In genomic region chr1:23594927-23595353, GRCh38 we compare ENCODE assay signal across 1 cellular context.
A peak's percentile ranks its signal among the peaks of the same experiment; 100 is the strongest.
TF ChIP-seq lines count a peak whose summit lies in the region.

No MANE protein-coding gene starts in this region.

TF ChIP-seq in GM12878, 131 proteins besides CTCF, POLR2A, EP300 and RAD21 (continued from another document):
- no peak for TF ChIP-seq E2F8 (IDR thresholded peaks at IDR 0.05; ENCODE audit: low read depth, partially characterized antibody)
- 0 out of 2 replicates have a peak, but pooled peaks have one; percentile 14 for TF ChIP-seq BCLAF1 (IDR thresholded peaks at IDR 0.05)
- TF ChIP-seq YY1 (IDR thresholded peaks at IDR 0.05; ENCODE audit: low read depth, low read length) = 0 out of 2 replicates have a peak, but pooled peaks have one; percentile 8
- TF ChIP-seq MEF2A (IDR thresholded peaks at IDR 0.05; ENCODE audit: insufficient read depth, low read depth, low read length) = 0 out of 2 replicates have a peak, but pooled peaks have one; percentile 24
- TF ChIP-seq, protein P1, sequence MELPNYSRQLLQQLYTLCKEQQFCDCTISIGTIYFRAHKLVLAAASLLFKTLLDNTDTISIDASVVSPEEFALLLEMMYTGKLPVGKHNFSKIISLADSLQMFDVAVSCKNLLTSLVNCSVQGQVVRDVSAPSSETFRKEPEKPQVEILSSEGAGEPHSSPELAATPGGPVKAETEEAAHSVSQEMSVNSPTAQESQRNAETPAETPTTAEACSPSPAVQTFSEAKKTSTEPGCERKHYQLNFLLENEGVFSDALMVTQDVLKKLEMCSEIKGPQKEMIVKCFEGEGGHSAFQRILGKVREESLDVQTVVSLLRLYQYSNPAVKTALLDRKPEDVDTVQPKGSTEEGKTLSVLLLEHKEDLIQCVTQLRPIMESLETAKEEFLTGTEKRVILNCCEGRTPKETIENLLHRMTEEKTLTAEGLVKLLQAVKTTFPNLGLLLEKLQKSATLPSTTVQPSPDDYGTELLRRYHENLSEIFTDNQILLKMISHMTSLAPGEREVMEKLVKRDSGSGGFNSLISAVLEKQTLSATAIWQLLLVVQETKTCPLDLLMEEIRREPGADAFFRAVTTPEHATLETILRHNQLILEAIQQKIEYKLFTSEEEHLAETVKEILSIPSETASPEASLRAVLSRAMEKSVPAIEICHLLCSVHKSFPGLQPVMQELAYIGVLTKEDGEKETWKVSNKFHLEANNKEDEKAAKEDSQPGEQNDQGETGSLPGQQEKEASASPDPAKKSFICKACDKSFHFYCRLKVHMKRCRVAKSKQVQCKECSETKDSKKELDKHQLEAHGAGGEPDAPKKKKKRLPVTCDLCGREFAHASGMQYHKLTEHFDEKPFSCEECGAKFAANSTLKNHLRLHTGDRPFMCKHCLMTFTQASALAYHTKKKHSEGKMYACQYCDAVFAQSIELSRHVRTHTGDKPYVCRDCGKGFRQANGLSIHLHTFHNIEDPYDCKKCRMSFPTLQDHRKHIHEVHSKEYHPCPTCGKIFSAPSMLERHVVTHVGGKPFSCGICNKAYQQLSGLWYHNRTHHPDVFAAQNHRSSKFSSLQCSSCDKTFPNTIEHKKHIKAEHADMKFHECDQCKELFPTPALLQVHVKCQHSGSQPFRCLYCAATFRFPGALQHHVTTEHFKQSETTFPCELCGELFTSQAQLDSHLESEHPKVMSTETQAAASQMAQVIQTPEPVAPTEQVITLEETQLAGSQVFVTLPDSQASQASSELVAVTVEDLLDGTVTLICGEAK (IDR thresholded peaks at IDR 0.05; ENCODE audit: borderline replicate concordance) = no peak
- TF ChIP-seq, protein P2, sequence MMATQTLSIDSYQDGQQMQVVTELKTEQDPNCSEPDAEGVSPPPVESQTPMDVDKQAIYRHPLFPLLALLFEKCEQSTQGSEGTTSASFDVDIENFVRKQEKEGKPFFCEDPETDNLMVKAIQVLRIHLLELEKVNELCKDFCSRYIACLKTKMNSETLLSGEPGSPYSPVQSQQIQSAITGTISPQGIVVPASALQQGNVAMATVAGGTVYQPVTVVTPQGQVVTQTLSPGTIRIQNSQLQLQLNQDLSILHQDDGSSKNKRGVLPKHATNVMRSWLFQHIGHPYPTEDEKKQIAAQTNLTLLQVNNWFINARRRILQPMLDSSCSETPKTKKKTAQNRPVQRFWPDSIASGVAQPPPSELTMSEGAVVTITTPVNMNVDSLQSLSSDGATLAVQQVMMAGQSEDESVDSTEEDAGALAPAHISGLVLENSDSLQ (IDR thresholded peaks at IDR 0.05) = no peak
- no peak for TF ChIP-seq NR2C2 (IDR thresholded peaks at IDR 0.05; ENCODE audit: borderline replicate concordance, control insufficient read depth, insufficient read length, low read depth)
- TF ChIP-seq DPF2 (IDR thresholded peaks at IDR 0.05) = peak; percentile 54; the same call in 1 of the 2 replicates
- no peak for TF ChIP-seq ZNF274 (IDR thresholded peaks at IDR 0.05; ENCODE audit: insufficient read depth, insufficient read length)
- no peak for TF ChIP-seq SMAD1 (IDR thresholded peaks at IDR 0.05; ENCODE audit: low read depth, partially characterized antibody)
- TF ChIP-seq CREM (IDR thresholded peaks at IDR 0.05; ENCODE audit: low read depth) = peak; percentile 33; the same call in 1 of the 2 replicates
- TF ChIP-seq BCL11A (IDR thresholded peaks at IDR 0.05; ENCODE audit: low read depth, low read length) = no peak
- no peak for TF ChIP-seq ZZZ3 (IDR thresholded peaks at IDR 0.05; ENCODE audit: control insufficient read depth, insufficient read length, low read depth)
- TF ChIP-seq, protein P3, sequence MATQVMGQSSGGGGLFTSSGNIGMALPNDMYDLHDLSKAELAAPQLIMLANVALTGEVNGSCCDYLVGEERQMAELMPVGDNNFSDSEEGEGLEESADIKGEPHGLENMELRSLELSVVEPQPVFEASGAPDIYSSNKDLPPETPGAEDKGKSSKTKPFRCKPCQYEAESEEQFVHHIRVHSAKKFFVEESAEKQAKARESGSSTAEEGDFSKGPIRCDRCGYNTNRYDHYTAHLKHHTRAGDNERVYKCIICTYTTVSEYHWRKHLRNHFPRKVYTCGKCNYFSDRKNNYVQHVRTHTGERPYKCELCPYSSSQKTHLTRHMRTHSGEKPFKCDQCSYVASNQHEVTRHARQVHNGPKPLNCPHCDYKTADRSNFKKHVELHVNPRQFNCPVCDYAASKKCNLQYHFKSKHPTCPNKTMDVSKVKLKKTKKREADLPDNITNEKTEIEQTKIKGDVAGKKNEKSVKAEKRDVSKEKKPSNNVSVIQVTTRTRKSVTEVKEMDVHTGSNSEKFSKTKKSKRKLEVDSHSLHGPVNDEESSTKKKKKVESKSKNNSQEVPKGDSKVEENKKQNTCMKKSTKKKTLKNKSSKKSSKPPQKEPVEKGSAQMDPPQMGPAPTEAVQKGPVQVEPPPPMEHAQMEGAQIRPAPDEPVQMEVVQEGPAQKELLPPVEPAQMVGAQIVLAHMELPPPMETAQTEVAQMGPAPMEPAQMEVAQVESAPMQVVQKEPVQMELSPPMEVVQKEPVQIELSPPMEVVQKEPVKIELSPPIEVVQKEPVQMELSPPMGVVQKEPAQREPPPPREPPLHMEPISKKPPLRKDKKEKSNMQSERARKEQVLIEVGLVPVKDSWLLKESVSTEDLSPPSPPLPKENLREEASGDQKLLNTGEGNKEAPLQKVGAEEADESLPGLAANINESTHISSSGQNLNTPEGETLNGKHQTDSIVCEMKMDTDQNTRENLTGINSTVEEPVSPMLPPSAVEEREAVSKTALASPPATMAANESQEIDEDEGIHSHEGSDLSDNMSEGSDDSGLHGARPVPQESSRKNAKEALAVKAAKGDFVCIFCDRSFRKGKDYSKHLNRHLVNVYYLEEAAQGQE (IDR thresholded peaks at IDR 0.05; ENCODE audit: low read depth, low read length) = no peak
- peak; percentile 95 for TF ChIP-seq ZNF687 (IDR thresholded peaks at IDR 0.05)
- TF ChIP-seq EGR1 (IDR thresholded peaks at IDR 0.05; ENCODE audit: borderline replicate concordance in 1 of 2, low read depth in 2 of 2, low read length in 2 of 2) = no peak
- peak; percentile 67 for TF ChIP-seq CHD2 (IDR thresholded peaks at IDR 0.05; ENCODE audit: borderline replicate concordance, low read depth, low read length)
- TF ChIP-seq EZH2 (IDR thresholded peaks at IDR 0.05; ENCODE audit: borderline replicate concordance, control insufficient read depth, low read depth, low read length) = no peak
- peak; percentile 57; the same call in 1 of the 2 replicates for TF ChIP-seq HDGF (IDR thresholded peaks at IDR 0.05)
- TF ChIP-seq GABPA (IDR thresholded peaks at IDR 0.05; ENCODE audit: low read depth) = no peak
- TF ChIP-seq TAF1 (IDR thresholded peaks at IDR 0.05; ENCODE audit: borderline replicate concordance, low read depth, low read length) = no peak
- TF ChIP-seq ATF2 (IDR thresholded peaks at IDR 0.05; ENCODE audit: low read length) = no peak
- TF ChIP-seq IKZF1 (conservative IDR thresholded peaks at IDR 0.05) = peak; percentile 89
- TF ChIP-seq PAX5 (IDR thresholded peaks at IDR 0.05; ENCODE audit: borderline replicate concordance, low read depth, low read length) = peak; percentile 92
- no peak for TF ChIP-seq ATF7 (IDR thresholded peaks at IDR 0.05; ENCODE audit: low read depth)
- TF ChIP-seq HSF1 (IDR thresholded peaks at IDR 0.05; ENCODE audit: low read depth, low read length) = no peak
- peak; percentile 7 to 64; a peak in 2 of 4 replicates for TF ChIP-seq BHLHE40 (IDR thresholded peaks at IDR 0.05; ENCODE audit: borderline replicate concordance in 1 of 2, low read depth in 2 of 2, low read length in 1 of 2)
- no peak for TF ChIP-seq HCFC1 (IDR thresholded peaks at IDR 0.05; ENCODE audit: low read length)
- peak; percentile 87 to 93 for TF ChIP-seq IKZF2 (IDR thresholded peaks at IDR 0.05)
